In the genomic region with DNA sequence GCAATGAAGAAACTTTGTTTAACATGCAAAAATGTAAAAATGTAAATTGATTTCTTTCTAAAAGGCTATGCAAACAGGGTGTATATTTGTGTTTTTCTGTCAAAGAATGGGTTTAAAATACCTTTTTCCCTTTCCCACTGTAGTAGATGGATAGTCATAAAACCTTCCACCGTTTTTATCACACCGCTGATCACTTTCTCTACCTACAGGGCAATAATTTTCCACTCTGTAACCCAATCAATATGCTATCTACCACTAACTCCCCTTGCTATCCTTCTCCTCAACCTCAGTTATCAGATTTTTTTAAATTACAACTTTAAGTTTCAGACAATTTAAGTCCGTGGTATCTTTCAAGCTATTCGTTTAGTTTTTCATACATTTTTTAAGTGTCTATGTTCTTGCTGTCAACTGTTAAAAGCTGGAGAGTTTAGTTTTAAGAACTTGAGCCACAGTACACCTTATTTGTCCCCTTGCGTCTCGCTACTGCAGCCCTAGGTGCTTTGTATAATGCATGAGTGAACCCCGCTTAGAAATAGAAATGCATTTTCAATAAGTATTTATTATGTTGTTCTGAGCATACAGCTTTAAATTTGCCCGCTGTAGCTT, we compare ENCODE assay signal across 8 cellular contexts.
A peak's percentile ranks its signal among the peaks of the same experiment; 100 is the strongest.
DNase-seq lines count a peak whose midpoint lies in the region; ATAC-seq and TF ChIP-seq lines count a peak whose summit lies in the region.

No MANE protein-coding gene starts in this region.

- ATAC-seq in psoas muscle: no peak
- no peak for ATAC-seq in HG02763 (IDR thresholded peaks at IDR 0.05; ENCODE audit: unreplicated experiment)
- ATAC-seq in HG02678 (IDR thresholded peaks at IDR 0.05; ENCODE audit: unreplicated experiment): no peak

- H3K9me3 ChIP-seq in psoas muscle: no peaks in the 10 kb centered on the region

- H3K27me3 ChIP-seq in psoas muscle (ENCODE audit: insufficient read depth in 3 of 3, low read length in 2 of 3): no peaks in the 10 kb centered on the region

- H3K36me3 ChIP-seq in psoas muscle (ENCODE audit: insufficient read depth in 1 of 2, low read depth in 1 of 2): no peaks in the 10 kb centered on the region

- H3K4me3 ChIP-seq in GM12864 (ENCODE audit: low read depth, low read length): peak overlapping the region; percentile 73
- peak overlapping the region; percentile 73 for H3K4me3 ChIP-seq in psoas muscle

- intact Hi-C loops in psoas muscle (cut with DNase I): loop anchor here (2.0 to 10.0 kb wide), 7 partner anchors 33 to 499 kb away; no protein-coding TSS in a partner anchor

- DNase-seq in GM12864 (ENCODE audit: low read depth) (no peak), OCI-M1 (lab: John Stamatoyannopoulos, UW) (peak; percentile 29), epithelial cell of prostate (ENCODE audit: low read depth, low spot score) (no peak), psoas muscle (no peak), putamen (ENCODE audit: low spot score) (no peak)
- DNase-seq in stimulated activated CD4-positive, alpha-beta T cell treated with anti-CD3 and anti-CD28 coated beads, Interleukin-15, amount 100 ng/mL, for 24 hours: no peak

- H3K27ac ChIP-seq in epithelial cell of prostate: peak overlapping the region; percentile 96
- peak overlapping the region; percentile 96 for H3K27ac ChIP-seq in psoas muscle

- TF ChIP-seq CTCF in GM12864 (IDR thresholded peaks at IDR 0.05; ENCODE audit: low read depth, low read length, missing control alignments) (no peak), psoas muscle (IDR thresholded peaks at IDR 0.05) (no peak)

- H3K4me1 ChIP-seq in psoas muscle: peaks cover 11% of the 10 kb centered on the region

- WGBS in psoas muscle, 3 donors: 5 to 7% (median 5%) methylated on average over 8 of the region's 8 CpGs
